ENCODE assay signal across 8 cellular contexts in the genomic region with DNA sequence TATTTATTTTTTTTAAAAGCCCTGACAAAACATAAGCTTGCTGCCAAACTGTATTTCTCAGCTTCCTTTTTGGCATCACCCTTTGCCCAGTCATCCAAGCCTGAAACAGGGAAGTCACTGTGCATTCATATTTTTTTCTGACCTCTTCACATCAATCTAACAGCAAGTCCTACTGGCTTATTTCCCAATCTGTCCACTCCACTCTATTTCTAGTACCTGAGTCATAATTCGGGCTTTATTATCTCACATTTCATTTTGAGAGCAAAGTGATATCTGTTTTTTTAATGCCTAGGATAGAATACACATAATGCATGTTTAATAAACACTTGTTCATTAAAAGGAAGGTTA. TPM values are rescaled to one million over a fixed set of nuclear protein-coding genes. Genes with fewer than 3 reads are reported as not detected.
DNase-seq lines count a peak whose midpoint lies in the region; TF ChIP-seq lines count a peak whose summit lies in the region.

No MANE protein-coding gene starts in this region.

- DNase-seq in HFFc6 (peak; percentile 50), RKO (ENCODE audit: low spot score) (peak; percentile 22), fibroblast of mammary gland (ENCODE audit: low read depth) (peak; percentile 97), skeletal muscle cell (ENCODE audit: low read depth) (peak; percentile 87), type B pancreatic cell (ENCODE audit: extremely low spot score, unreplicated experiment) (no peak), GM19238 (ENCODE audit: insufficient read length, low spot score) (no peak), progenitor cell of endocrine pancreas (ENCODE audit: low spot score, unreplicated experiment) (no peak)
- no peak for DNase-seq in activated CD4-positive, alpha-beta memory T cell treated with anti-CD3 and anti-CD28 coated beads, Interleukin-2, amount 10 ng/mL, durations not matched to agents 7 days and 5 days

- no peak overlapping the region for H3K4me3 ChIP-seq in fibroblast of mammary gland (ENCODE audit: control insufficient read depth, low read depth, low read length)
- no peak overlapping the region for H3K4me3 ChIP-seq in skeletal muscle cell (ENCODE audit: low read depth, low read length)

- H3K36me3 Mint-ChIP-seq in HFFc6 (ENCODE audit: low read depth) (no peaks in the 10 kb centered on the region), type B pancreatic cell (peaks cover 12% of the 10 kb centered on the region), progenitor cell of endocrine pancreas (ENCODE audit: insufficient read depth) (peaks cover 24% of the 10 kb centered on the region)
- no peaks in the 10 kb centered on the region for H3K36me3 Mint-ChIP-seq in activated CD4-positive, alpha-beta memory T cell treated with anti-CD3 and anti-CD28 coated beads, Interleukin-2, amount 10 ng/mL, durations not matched to agents 7 days and 5 days (ENCODE audit: low read depth)

- H3K27me3 Mint-ChIP-seq in HFFc6 (ENCODE audit: insufficient read depth) = peaks cover 2% of the 10 kb centered on the region; the same call in 1 of the 2 replicates
- H3K27me3 Mint-ChIP-seq in type B pancreatic cell = no peaks in the 10 kb centered on the region
- no peaks in the 10 kb centered on the region for H3K27me3 Mint-ChIP-seq in activated CD4-positive, alpha-beta memory T cell treated with anti-CD3 and anti-CD28 coated beads, Interleukin-2, amount 10 ng/mL, durations not matched to agents 7 days and 5 days
- H3K27me3 Mint-ChIP-seq in progenitor cell of endocrine pancreas = no peaks in the 10 kb centered on the region

- H3K9me3 Mint-ChIP-seq in HFFc6 (no peaks in the 10 kb centered on the region), type B pancreatic cell (no peaks in the 10 kb centered on the region), progenitor cell of endocrine pancreas (ENCODE audit: low read depth) (peaks cover 4% of the 10 kb centered on the region)
- no peaks in the 10 kb centered on the region for H3K9me3 Mint-ChIP-seq in activated CD4-positive, alpha-beta memory T cell treated with anti-CD3 and anti-CD28 coated beads, Interleukin-2, amount 10 ng/mL, durations not matched to agents 7 days and 5 days

- no peak overlapping the region for H3K4me3 Mint-ChIP-seq in HFFc6
- no peak overlapping the region for H3K4me3 Mint-ChIP-seq in type B pancreatic cell
- no peak overlapping the region for H3K4me3 Mint-ChIP-seq in activated CD4-positive, alpha-beta memory T cell treated with anti-CD3 and anti-CD28 coated beads, Interleukin-2, amount 10 ng/mL, durations not matched to agents 7 days and 5 days
- no peak overlapping the region for H3K4me3 Mint-ChIP-seq in progenitor cell of endocrine pancreas (ENCODE audit: low read depth)

- H3K4me1 Mint-ChIP-seq in HFFc6 (ENCODE audit: low read depth) = peaks cover 16% of the 10 kb centered on the region; the same call in 1 of the 2 replicates
- peaks cover 18% of the 10 kb centered on the region for H3K4me1 Mint-ChIP-seq in type B pancreatic cell (ENCODE audit: unreplicated experiment)
- no peaks in the 10 kb centered on the region for H3K4me1 Mint-ChIP-seq in activated CD4-positive, alpha-beta memory T cell treated with anti-CD3 and anti-CD28 coated beads, Interleukin-2, amount 10 ng/mL, durations not matched to agents 7 days and 5 days
- peaks cover 42% of the 10 kb centered on the region for H3K4me1 Mint-ChIP-seq in progenitor cell of endocrine pancreas (ENCODE audit: low read depth)

- TF ChIP-seq CTCF in HFFc6 (IDR thresholded peaks at IDR 0.05) (no peak), fibroblast of mammary gland (conservative IDR thresholded peaks at IDR 0.05; ENCODE audit: control insufficient read depth, insufficient read depth, low read depth, low read length) (no peak), type B pancreatic cell (conservative IDR thresholded peaks at IDR 0.05) (no peak), progenitor cell of endocrine pancreas (IDR thresholded peaks at IDR 0.05; ENCODE audit: unreplicated experiment) (no peak)

- H3K27ac Mint-ChIP-seq in HFFc6 (no peak overlapping the region), type B pancreatic cell (no peak overlapping the region), progenitor cell of endocrine pancreas (no peak overlapping the region)
- H3K27ac Mint-ChIP-seq in activated CD4-positive, alpha-beta memory T cell treated with anti-CD3 and anti-CD28 coated beads, Interleukin-2, amount 10 ng/mL, durations not matched to agents 7 days and 5 days = no peak overlapping the region

- POLR2A ChIA-PET in activated CD4-positive, alpha-beta memory T cell treated with anti-CD3 and anti-CD28 coated beads, Interleukin-2, amount 10 ng/mL, durations not matched to agents 7 days and 5 days (lab: Charles Lee) = no interaction called here

- CTCF ChIA-PET in activated CD4-positive, alpha-beta memory T cell treated with anti-CD3 and anti-CD28 coated beads, Interleukin-2, amount 10 ng/mL, durations not matched to agents 7 days and 5 days (lab: Charles Lee) = no interaction called here

RNA-seq across cellular contexts. Expression of gene HNMT, which starts 5.1 kb away (rescaled TPM):
- total RNA-seq in HFFc6 (2021; fragmentation: NEBNext Ultra II Directional; extraction: Animal tissue kit (Norgen Biotek cat#: 25700)) = 1 to 10 TPM in 1 of 6 experiments, under 1 TPM in 5; 0.36 to 1.2 (median 0.63) TPM
- 11.6 and 12.1 TPM in 2 replicates for total RNA-seq in type B pancreatic cell (ENCODE audit: low replicate concordance)
- not detected for total RNA-seq in activated CD4-positive, alpha-beta memory T cell treated with anti-CD3 and anti-CD28 coated beads, Interleukin-2, amount 10 ng/mL, durations not matched to agents 7 days and 5 days
- total RNA-seq in progenitor cell of endocrine pancreas = 16.8 and 17.6 TPM in 2 replicates

Comparison
In these comparisons a context has a peak if more than half of its experiments do, and no peak if none do; other contexts are left out.
1. DNase-seq: peak in HFFc6 (single experiment), RKO (single experiment), fibroblast of mammary gland (single experiment) and skeletal muscle cell (single experiment); none in type B pancreatic cell (single experiment), activated CD4-positive, alpha-beta memory T cell treated with anti-CD3 and anti-CD28 coated beads, Interleukin-2, amount 10 ng/mL, durations not matched to agents 7 days and 5 days (single experiment), GM19238 (single experiment) and progenitor cell of endocrine pancreas (single experiment).